In the genomic region with DNA sequence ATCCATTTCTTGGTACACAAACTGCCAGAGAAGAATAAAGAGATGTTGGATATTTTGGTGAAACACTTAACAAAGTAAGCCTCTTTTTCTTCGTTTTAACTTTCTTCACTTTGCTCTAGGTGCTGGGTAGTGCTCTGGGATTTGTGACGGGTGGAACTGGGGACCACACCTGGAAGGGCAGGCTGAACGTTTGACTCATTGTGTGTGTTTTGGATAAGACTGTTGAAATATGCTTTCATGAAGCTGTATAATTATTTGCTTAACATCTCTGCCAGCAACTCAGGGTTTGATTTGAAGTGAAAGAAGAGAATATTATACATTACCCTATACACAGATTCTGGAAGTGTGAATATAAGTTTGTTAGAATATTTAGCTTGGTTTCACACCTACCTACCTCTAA, we compare ENCODE assay signal across 23 cellular contexts.
"Had no signal": no experiment of that assay in that cellular context is flagged by ENCODE, and none has a peak within 500 bp of the region (broad histone marks: within the 10 kb centered on the region; RNA-seq: fewer than 3 reads in every experiment).

No MANE protein-coding gene starts in this region.

- H3K4me1 ChIP-seq: upper lobe of left lung had no signal

- H3K9me3 ChIP-seq: sigmoid colon, thoracic aorta, upper lobe of left lung had no signal

- H3K27me3 ChIP-seq: brain microvascular endothelial cell, sigmoid colon, upper lobe of left lung had no signal

- DNase-seq: activated B cell treated with CpG ODN at 0.5 μM for 24 hours; activated CD4-positive, alpha-beta T cell treated with anti-CD3 and anti-CD28 coated beads for 36 hours; activated CD4-positive, alpha-beta T cell treated with anti-CD3 and anti-CD28 coated beads, Interleukin-2, amount 50 U/mL, for 4 hours; activated CD8-positive, alpha-beta memory T cell treated with anti-CD3 and anti-CD28 coated beads for 24 hours; activated CD8-positive, alpha-beta memory T cell treated with anti-CD3 and anti-CD28 coated beads, Interleukin-2, amount 50 U/mL, for 4 hours; activated T-cell treated with anti-CD3 and anti-CD28 coated beads, Interleukin-2, amount 50 U/mL, for 24 hours; aorta; brain microvascular endothelial cell; central memory CD4-positive, alpha-beta T cell; foreskin fibroblast; kidney glomerular epithelial cell; midbrain; posterior cingulate gyrus; sigmoid colon; stimulated activated CD4-positive, alpha-beta T cell treated with anti-CD3 and anti-CD28 coated beads, Interleukin-15, amount 100 ng/mL, for 24 hours; T1000; upper lobe of left lung had no signal

- H3K4me3 ChIP-seq: sigmoid colon, smooth muscle cell, thoracic aorta, upper lobe of left lung had no signal

- ATAC-seq: activated CD4-positive, alpha-beta T cell treated with anti-CD3 and anti-CD28 coated beads for 36 hours; activated naive CD4-positive, alpha-beta T cell treated with anti-CD3 and anti-CD28 coated beads, Interleukin-2, amount 50 U/mL, for 72 hours; activated T-helper 17 cell treated with anti-CD3 and anti-CD28 coated beads, Interleukin-2, amount 50 U/mL, for 72 hours; natural killer cell treated with Interleukin-12 subunit alpha and Interleukin-12 subunit beta and Interleukin-15 and Interleukin-18, amount 100 ng/mL, for 72 hours; stimulated activated memory B cell treated with anti-CD40 and anti-IgM and Interleukin-4, amounts not matched to agents 10 μg/mL and 1 μg/mL and 100 μg/mL, for 72 hours had no signal

- H3K27ac ChIP-seq: brain microvascular endothelial cell, thoracic aorta, upper lobe of left lung had no signal
